In genomic region chr6:28218312-28219248, GRCh38 we compare ENCODE assay signal across 9 cellular contexts. TPM values are rescaled to one million over a fixed set of nuclear protein-coding genes. Genes with fewer than 3 reads are reported as not detected.
A peak's percentile ranks its signal among the peaks of the same experiment; 100 is the strongest.
DNase-seq lines count a peak whose midpoint lies in the region; ATAC-seq, FAIRE-seq and TF ChIP-seq lines count a peak whose summit lies in the region.
"Had no signal": no experiment of that assay in that cellular context is flagged by ENCODE, and none has a peak within 500 bp of the region (broad histone marks: within the 10 kb centered on the region; RNA-seq: fewer than 3 reads in every experiment).

No MANE protein-coding gene starts in this region.

- H2AFZ ChIP-seq in neural cell (ENCODE audit: low read depth, low read length), result no peak overlapping the region

- no peaks in the 10 kb centered on the region for H3K9me2 ChIP-seq in neural cell (ENCODE audit: insufficient read depth, low read length)

- no peaks in the 10 kb centered on the region for H3F3A ChIP-seq in neural cell (ENCODE audit: insufficient read depth, low read length, poor library complexity, severe bottlenecking)

- no peaks in the 10 kb centered on the region for H4K20me1 ChIP-seq in neural cell (ENCODE audit: insufficient read depth)

- no peak overlapping the region for H3K4me2 ChIP-seq in neural cell (ENCODE audit: low read length)

- H3K27me3 ChIP-seq in AG04450 (ENCODE audit: control insufficient read depth, insufficient read depth, low read length), result peaks cover 4% of the 10 kb centered on the region
- peaks cover 73% of the 10 kb centered on the region for H3K27me3 ChIP-seq in neural cell (ENCODE audit: insufficient read depth, low read depth, low read length)
- no peaks in the 10 kb centered on the region for H3K27me3 ChIP-seq in aorta (ENCODE audit: control insufficient read depth in 1 of 2, insufficient read depth in 2 of 2, low read length in 1 of 2)

- TF ChIP-seq EP300 in neural cell (conservative IDR thresholded peaks at IDR 0.05; ENCODE audit: poor library complexity, severe bottlenecking), result no peak

- TF ChIP-seq RAD21 in neural cell (conservative IDR thresholded peaks at IDR 0.05), result no peak

- no peak for TF ChIP-seq CTCF in AG04450 (IDR thresholded peaks at IDR 0.05; ENCODE audit: low read depth, low read length)
- TF ChIP-seq CTCF in GM10248 (IDR thresholded peaks at IDR 0.05; ENCODE audit: control extremely low read depth, extremely low read depth, low read depth, missing control alignments), result no peak
- no peak for TF ChIP-seq CTCF in neural cell (IDR thresholded peaks at IDR 0.05; ENCODE audit: poor library complexity, severe bottlenecking)

- 10 to 11% methylated on average over 50 to 56 of the region's 56 CpGs for WGBS in aorta, 2 donors

- H3K36me3 ChIP-seq in neural cell (ENCODE audit: insufficient read depth, low read length), result no peaks in the 10 kb centered on the region
- H3K36me3 ChIP-seq in aorta (ENCODE audit: control insufficient read depth in 1 of 2, insufficient read depth in 2 of 2, low read length in 1 of 2), result no peaks in the 10 kb centered on the region

- intact Hi-C loops in aorta (cut with DNase I), result loop anchor here (5.0 to 10.0 kb wide), 3 partner anchors 34 to 119 kb away; partner anchors contain the start of genes ZKSCAN4 (in 1 of the 2), ZKSCAN8 (in 1 of the 2) and ZSCAN31 (in 1 of the 2)

- FAIRE-seq in frontal cortex (lab: Jason Lieb, UNC), result no peak

- H3K27ac ChIP-seq in AG04450 (ENCODE audit: low read depth, low read length) (no peak overlapping the region), neural cell (ENCODE audit: low read length) (no peak overlapping the region), aorta (ENCODE audit: low read depth in 1 of 2, low read length in 2 of 2) (no peak overlapping the region)
- H3K27ac ChIP-seq: SK-N-MC had no signal

- CTCF ChIA-PET in AG04450 (lab: Charles Lee) (interaction anchor here (0.8 to 1.2 kb wide), 3 partner anchors 76 to 1432 kb away, joined by 3 to 7 read pairs (median 4); no protein-coding TSS in a partner anchor), GM10248 (lab: Yijun Ruan, JAX) (interaction anchor here (0.6 to 2.0 kb wide), 6 partner anchors 10 to 323 kb away, joined by 3 to 5 read pairs (median 4); no protein-coding TSS in a partner anchor)

- POLR2A ChIA-PET in AG04450 (lab: Yijun Ruan, JAX) (interaction anchor here (0.7 to 1.3 kb wide), 4 partner anchors 34 to 164 kb away, joined by 3 to 5 read pairs (median 4); partner anchors contain the start of gene ZKSCAN8), GM10248 (lab: Yijun Ruan, JAX) (interaction anchor here (0.6 to 1.3 kb wide), 2 partner anchors 317 to 325 kb away, joined by 3 to 6 read pairs; a partner anchor contains a TSS)

- peak overlapping the region; percentile 63 for H3K4me3 ChIP-seq in AG04450 (ENCODE audit: low read depth, low read length)
- peak overlapping the region; percentile 56 for H3K4me3 ChIP-seq in neural cell (ENCODE audit: low read length)
- H3K4me3 ChIP-seq in aorta (ENCODE audit: low read length in 2 of 2), result peak overlapping the region; percentile 72 to 86
- H3K4me3 ChIP-seq: SK-N-MC had no signal

- no peak overlapping the region for H3K9ac ChIP-seq in neural cell (ENCODE audit: low read length)

- H3K9me3 ChIP-seq in AG04450 (ENCODE audit: control insufficient read depth, insufficient read depth, low read length) (no peaks in the 10 kb centered on the region), neural cell (ENCODE audit: low read length) (no peaks in the 10 kb centered on the region), aorta (ENCODE audit: control insufficient read depth, low read length) (no peaks in the 10 kb centered on the region)

- ATAC-seq in HG02798 (IDR thresholded peaks at IDR 0.05; ENCODE audit: poor library complexity, unreplicated experiment) (peak; percentile 76), aorta (ENCODE audit: low FRiP score) (peak; percentile 85)

- no peaks in the 10 kb centered on the region for H3K4me1 ChIP-seq in aorta (ENCODE audit: control insufficient read depth in 1 of 2, insufficient read depth in 2 of 2, low read length in 2 of 2)

- DNase-seq in AG04450 (ENCODE audit: low read depth, low spot score) (no peak), GM10248 (ENCODE audit: extremely low spot score) (peak; percentile 84), NCI-H2227 (lab: John Stamatoyannopoulos, UW; ENCODE audit: unreplicated experiment) (peak; percentile 79), frontal cortex (ENCODE audit: low spot score in 2 of 2) (peak; percentile 40 to 58), aorta (peak; percentile 88 to 93)
- peak; percentile 21 for DNase-seq in activated CD8-positive, alpha-beta memory T cell treated with anti-CD3 and anti-CD28 coated beads, Interleukin-2, amount 50 U/mL, for 4 hours

- no peaks in the 10 kb centered on the region for H3K79me2 ChIP-seq in neural cell (replicated peaks; ENCODE audit: insufficient read depth, low read length)

TF ChIP-seq in neural cell, 6 proteins besides CTCF, POLR2A, EP300 and RAD21:
- no peak for TF ChIP-seq POLR2AphosphoS5 (IDR thresholded peaks at IDR 0.05)
- TF ChIP-seq EZH2 (IDR thresholded peaks at IDR 0.05; ENCODE audit: borderline replicate concordance, insufficient read depth, low read length, poor library complexity, severe bottlenecking), result no peak
- TF ChIP-seq, protein P1, sequence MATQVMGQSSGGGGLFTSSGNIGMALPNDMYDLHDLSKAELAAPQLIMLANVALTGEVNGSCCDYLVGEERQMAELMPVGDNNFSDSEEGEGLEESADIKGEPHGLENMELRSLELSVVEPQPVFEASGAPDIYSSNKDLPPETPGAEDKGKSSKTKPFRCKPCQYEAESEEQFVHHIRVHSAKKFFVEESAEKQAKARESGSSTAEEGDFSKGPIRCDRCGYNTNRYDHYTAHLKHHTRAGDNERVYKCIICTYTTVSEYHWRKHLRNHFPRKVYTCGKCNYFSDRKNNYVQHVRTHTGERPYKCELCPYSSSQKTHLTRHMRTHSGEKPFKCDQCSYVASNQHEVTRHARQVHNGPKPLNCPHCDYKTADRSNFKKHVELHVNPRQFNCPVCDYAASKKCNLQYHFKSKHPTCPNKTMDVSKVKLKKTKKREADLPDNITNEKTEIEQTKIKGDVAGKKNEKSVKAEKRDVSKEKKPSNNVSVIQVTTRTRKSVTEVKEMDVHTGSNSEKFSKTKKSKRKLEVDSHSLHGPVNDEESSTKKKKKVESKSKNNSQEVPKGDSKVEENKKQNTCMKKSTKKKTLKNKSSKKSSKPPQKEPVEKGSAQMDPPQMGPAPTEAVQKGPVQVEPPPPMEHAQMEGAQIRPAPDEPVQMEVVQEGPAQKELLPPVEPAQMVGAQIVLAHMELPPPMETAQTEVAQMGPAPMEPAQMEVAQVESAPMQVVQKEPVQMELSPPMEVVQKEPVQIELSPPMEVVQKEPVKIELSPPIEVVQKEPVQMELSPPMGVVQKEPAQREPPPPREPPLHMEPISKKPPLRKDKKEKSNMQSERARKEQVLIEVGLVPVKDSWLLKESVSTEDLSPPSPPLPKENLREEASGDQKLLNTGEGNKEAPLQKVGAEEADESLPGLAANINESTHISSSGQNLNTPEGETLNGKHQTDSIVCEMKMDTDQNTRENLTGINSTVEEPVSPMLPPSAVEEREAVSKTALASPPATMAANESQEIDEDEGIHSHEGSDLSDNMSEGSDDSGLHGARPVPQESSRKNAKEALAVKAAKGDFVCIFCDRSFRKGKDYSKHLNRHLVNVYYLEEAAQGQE (IDR thresholded peaks at IDR 0.05; ENCODE audit: borderline replicate concordance), result no peak
- TF ChIP-seq TAF1 (IDR thresholded peaks at IDR 0.05; ENCODE audit: low read depth), result no peak
- no peak for TF ChIP-seq SMC3 (conservative IDR thresholded peaks at IDR 0.05; ENCODE audit: poor library complexity)
- no peak for TF ChIP-seq MXI1 (conservative IDR thresholded peaks at IDR 0.05; ENCODE audit: poor library complexity, severe bottlenecking)

RNA-seq across cellular contexts. Expression of gene ZSCAN9, which starts 6.5 kb away (rescaled TPM):
- polyA plus RNA-seq in AG04450 (2011; rRNA removed) (14.8 and 18.2 TPM in 2 replicates), neural cell (102 and 113 TPM in 2 replicates), aorta (10 to 100 TPM in 1 of 2 donors, 1 to 10 TPM in 1; 4.4 to 14.0 TPM)
- polyA minus RNA-seq in AG04450 (2011; rRNA and poly(A)+ RNA removed), result 14.4 and 18.7 TPM in 2 replicates
- total RNA-seq in frontal cortex (45.7 TPM), aorta (10 to 100 TPM; 15.4 to 18.5 TPM)
- polyA minus RNA-seq in neural cell, result 84.7 and 101 TPM in 2 replicates

RNA-seq across cellular contexts. Expression of gene ZKSCAN4, which starts 33.5 kb away (rescaled TPM):
- polyA plus RNA-seq in AG04450 (2011; rRNA removed) (3.7 and 4.7 TPM in 2 replicates), neural cell (8.3 and 12.6 TPM in 2 replicates), aorta (1 to 10 TPM; 2.5 to 3.6 TPM)
- 4.0 and 5.6 TPM in 2 replicates for polyA minus RNA-seq in AG04450 (2011; rRNA and poly(A)+ RNA removed)
- total RNA-seq in frontal cortex (9.4 TPM), aorta (1 to 10 TPM; 4.0 to 6.8 TPM)
- 18.0 and 21.4 TPM in 2 replicates for polyA minus RNA-seq in neural cell

RNA-seq across cellular contexts. Expression of gene NKAPL, which starts 40.5 kb away (rescaled TPM):
- polyA plus RNA-seq in AG04450 (2011; rRNA removed) (0.52 TPM in 2 replicates), neural cell (not detected in 2 replicates), aorta (1 to 10 TPM; 1.9 to 4.3 TPM)
- polyA minus RNA-seq in AG04450 (2011; rRNA and poly(A)+ RNA removed), result 0.18 and 0.26 TPM in 2 replicates
- total RNA-seq in frontal cortex (3.7 TPM), aorta (1 to 10 TPM; 1.6 to 3.2 TPM)
- not detected in 2 replicates for polyA minus RNA-seq in neural cell

RNA-seq across cellular contexts. Expression of gene ZSCAN26, which starts 48.4 kb away (rescaled TPM):
- polyA plus RNA-seq in AG04450 (2011; rRNA removed), result 17.9 and 24.0 TPM in 2 replicates
- 22.8 and 24.3 TPM in 2 replicates for polyA minus RNA-seq in AG04450 (2011; rRNA and poly(A)+ RNA removed)
- 36.3 TPM for total RNA-seq in frontal cortex
- 86.9 and 91.2 TPM in 2 replicates for polyA plus RNA-seq in neural cell
- polyA minus RNA-seq in neural cell, result 74.3 and 96.9 TPM in 2 replicates
- 10 to 100 TPM; 15.7 to 22.8 TPM for total RNA-seq in aorta
- 10 to 100 TPM; 15.9 to 16.1 TPM for polyA plus RNA-seq in aorta
